In the genomic region with DNA sequence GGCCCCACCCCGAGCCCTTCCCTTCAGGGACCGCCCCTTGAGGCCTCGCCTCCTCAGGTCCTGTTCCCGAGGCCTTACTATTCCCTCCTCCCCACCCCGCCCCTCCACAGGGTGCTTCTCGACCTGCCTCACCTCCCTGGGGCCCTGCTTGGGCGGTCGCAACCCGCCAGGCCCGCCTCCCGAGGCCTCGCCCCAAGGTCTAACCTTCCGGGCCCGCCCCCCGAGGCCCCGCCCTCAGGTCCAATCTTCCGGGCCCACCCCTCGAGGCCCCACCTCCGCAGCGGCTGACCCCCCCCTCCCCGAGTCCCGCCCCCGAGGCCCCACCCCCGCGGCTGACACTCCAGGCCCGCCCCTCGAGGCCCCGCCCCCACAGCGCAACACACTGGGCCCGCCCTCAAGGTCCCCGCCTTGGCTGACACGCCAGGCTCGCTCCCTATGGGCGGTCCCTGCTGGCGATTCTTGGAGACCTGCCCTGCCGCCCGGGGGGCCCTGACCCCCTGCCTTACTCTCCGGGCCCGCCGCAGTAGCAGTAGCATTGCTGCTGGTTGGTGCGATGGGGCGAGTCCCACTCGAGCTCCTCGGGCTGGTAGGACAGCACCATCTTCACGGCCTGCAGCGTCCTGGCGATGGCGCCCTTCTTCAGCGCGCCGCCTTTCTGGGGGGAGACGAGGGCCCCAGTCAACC, we compare ENCODE assay signal across 1 cellular context.
TF ChIP-seq lines count a peak whose summit lies in the region.

No MANE protein-coding gene starts in this region.

TF ChIP-seq in HEK293, 187 proteins besides CTCF, POLR2A, EP300 and RAD21 (continued from another document):
- TF ChIP-seq, protein P1, sequence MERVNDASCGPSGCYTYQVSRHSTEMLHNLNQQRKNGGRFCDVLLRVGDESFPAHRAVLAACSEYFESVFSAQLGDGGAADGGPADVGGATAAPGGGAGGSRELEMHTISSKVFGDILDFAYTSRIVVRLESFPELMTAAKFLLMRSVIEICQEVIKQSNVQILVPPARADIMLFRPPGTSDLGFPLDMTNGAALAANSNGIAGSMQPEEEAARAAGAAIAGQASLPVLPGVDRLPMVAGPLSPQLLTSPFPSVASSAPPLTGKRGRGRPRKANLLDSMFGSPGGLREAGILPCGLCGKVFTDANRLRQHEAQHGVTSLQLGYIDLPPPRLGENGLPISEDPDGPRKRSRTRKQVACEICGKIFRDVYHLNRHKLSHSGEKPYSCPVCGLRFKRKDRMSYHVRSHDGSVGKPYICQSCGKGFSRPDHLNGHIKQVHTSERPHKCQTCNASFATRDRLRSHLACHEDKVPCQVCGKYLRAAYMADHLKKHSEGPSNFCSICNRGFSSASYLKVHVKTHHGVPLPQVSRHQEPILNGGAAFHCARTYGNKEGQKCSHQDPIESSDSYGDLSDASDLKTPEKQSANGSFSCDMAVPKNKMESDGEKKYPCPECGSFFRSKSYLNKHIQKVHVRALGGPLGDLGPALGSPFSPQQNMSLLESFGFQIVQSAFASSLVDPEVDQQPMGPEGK (tag by site-specific recombination; IDR thresholded peaks at IDR 0.05): peak; percentile 93
- TF ChIP-seq, protein P2, sequence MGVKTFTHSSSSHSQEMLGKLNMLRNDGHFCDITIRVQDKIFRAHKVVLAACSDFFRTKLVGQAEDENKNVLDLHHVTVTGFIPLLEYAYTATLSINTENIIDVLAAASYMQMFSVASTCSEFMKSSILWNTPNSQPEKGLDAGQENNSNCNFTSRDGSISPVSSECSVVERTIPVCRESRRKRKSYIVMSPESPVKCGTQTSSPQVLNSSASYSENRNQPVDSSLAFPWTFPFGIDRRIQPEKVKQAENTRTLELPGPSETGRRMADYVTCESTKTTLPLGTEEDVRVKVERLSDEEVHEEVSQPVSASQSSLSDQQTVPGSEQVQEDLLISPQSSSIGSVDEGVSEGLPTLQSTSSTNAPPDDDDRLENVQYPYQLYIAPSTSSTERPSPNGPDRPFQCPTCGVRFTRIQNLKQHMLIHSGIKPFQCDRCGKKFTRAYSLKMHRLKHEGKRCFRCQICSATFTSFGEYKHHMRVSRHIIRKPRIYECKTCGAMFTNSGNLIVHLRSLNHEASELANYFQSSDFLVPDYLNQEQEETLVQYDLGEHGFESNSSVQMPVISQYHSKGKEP (tag by site-specific recombination; IDR thresholded peaks at IDR 0.05): no peak
- TF ChIP-seq ZSCAN30 (tag by site-specific recombination; IDR thresholded peaks at IDR 0.05) (peak; percentile 49; the same call in 1 of the 2 replicates), ZNF174 (tag by site-specific recombination; IDR thresholded peaks at IDR 0.05) (no peak), KLF9 (tag by site-specific recombination; IDR thresholded peaks at IDR 0.05; ENCODE audit: low read depth) (peak; percentile 77), ZNF239 (tag by site-specific recombination; IDR thresholded peaks at IDR 0.05) (no peak), ZNF670 (tag by site-specific recombination; IDR thresholded peaks at IDR 0.05; ENCODE audit: low read depth) (no peak), ZBTB20 (tag by site-specific recombination; IDR thresholded peaks at IDR 0.05) (peak; percentile 47; the same call in 1 of the 2 replicates), ZBTB1 (tag by site-specific recombination; IDR thresholded peaks at IDR 0.05) (no peak), OSR2 (tag by site-specific recombination; IDR thresholded peaks at IDR 0.05) (peak; percentile 68), EGR2 (tag by site-specific recombination; IDR thresholded peaks at IDR 0.05; ENCODE audit: low read depth) (no peak)
- TF ChIP-seq, protein P3, sequence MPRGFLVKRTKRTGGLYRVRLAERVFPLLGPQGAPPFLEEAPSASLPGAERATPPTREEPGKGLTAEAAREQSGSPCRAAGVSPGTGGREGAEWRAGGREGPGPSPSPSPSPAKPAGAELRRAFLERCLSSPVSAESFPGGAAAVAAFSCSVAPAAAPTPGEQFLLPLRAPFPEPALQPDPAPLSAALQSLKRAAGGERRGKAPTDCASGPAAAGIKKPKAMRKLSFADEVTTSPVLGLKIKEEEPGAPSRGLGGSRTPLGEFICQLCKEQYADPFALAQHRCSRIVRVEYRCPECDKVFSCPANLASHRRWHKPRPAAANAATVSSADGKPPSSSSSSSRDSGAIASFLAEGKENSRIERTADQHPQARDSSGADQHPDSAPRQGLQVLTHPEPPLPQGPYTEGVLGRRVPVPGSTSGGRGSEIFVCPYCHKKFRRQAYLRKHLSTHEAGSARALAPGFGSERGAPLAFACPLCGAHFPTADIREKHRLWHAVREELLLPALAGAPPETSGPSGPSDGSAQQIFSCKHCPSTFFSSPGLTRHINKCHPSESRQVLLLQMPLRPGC (tag by site-specific recombination; IDR thresholded peaks at IDR 0.05): no peak
